8 cellular contexts compared by ENCODE assay signal in genomic region chr1:151327903-151328674, GRCh38. TPM values are rescaled to one million over a fixed set of nuclear protein-coding genes. Genes with fewer than 3 reads are reported as not detected.
DNase-seq lines count a peak whose midpoint lies in the region; ATAC-seq, FAIRE-seq and TF ChIP-seq lines count a peak whose summit lies in the region.

No MANE protein-coding gene starts in this region.

- TF ChIP-seq CTCF in HCT116 (IDR thresholded peaks at IDR 0.05 in 2 of 3, conservative IDR thresholded peaks at IDR 0.05 in 1 of 3; ENCODE audit: borderline replicate concordance in 1 of 3, insufficient read depth in 1 of 3, low read depth in 2 of 3, low read length in 2 of 3) (no peak), RWPE2 (IDR thresholded peaks at IDR 0.05; ENCODE audit: poor library complexity, severe bottlenecking) (no peak), endothelial cell of umbilical vein (IDR thresholded peaks at IDR 0.05; ENCODE audit: extremely low read depth in 1 of 2, insufficient read depth in 1 of 2, low read depth in 1 of 2, low read length in 2 of 2) (no peak)

- dilution Hi-C loops in endothelial cell of umbilical vein (cut with MboI; ENCODE audit: extremely low pct_ligation_motif_present, low sequenced_read_pairs) = no loop called here

- no peaks in the 10 kb centered on the region for H3K9me3 ChIP-seq in HCT116 (ENCODE audit: control insufficient read depth in 1 of 2, insufficient read depth in 1 of 2, low read depth in 1 of 2, low read length in 2 of 2)
- no peaks in the 10 kb centered on the region for H3K9me3 ChIP-seq in RWPE2 (ENCODE audit: severe bottlenecking)
- no peaks in the 10 kb centered on the region for H3K9me3 ChIP-seq in endothelial cell of umbilical vein (replicated peaks; ENCODE audit: control insufficient read depth, insufficient read depth, low read length)

- H3K27ac ChIP-seq in HCT116 (ENCODE audit: low read depth, low read length) = peak overlapping the region; percentile 80
- H3K27ac ChIP-seq in RWPE2 (ENCODE audit: poor library complexity, severe bottlenecking) = peak overlapping the region; percentile 58
- peak overlapping the region; percentile 36 for H3K27ac ChIP-seq in endothelial cell of umbilical vein (ENCODE audit: insufficient read depth, low read depth, low read length)

- intact Hi-C loops in HCT116 (cut with micrococcal nuclease) (loop anchor here (5.0 kb wide), 1 partner anchor 131 kb away; the partner anchor contains the start of gene PIP5K1A), endothelial cell of umbilical vein (cut with micrococcal nuclease) (loop anchor here (1.0 to 5.0 kb wide), 5 partner anchors 13 to 131 kb away; partner anchors contain the start of gene PIP5K1A)

- peaks cover 14% of the 10 kb centered on the region for H3K79me2 ChIP-seq in HCT116 (ENCODE audit: insufficient read depth, low read length)
- peaks cover 26% of the 10 kb centered on the region for H3K79me2 ChIP-seq in endothelial cell of umbilical vein (ENCODE audit: control insufficient read depth, insufficient read depth, low read length)

- H3K4me1 ChIP-seq in HCT116 (ENCODE audit: control insufficient read depth in 1 of 2, insufficient read depth in 2 of 2, low read length in 2 of 2) = peaks cover 12 to 24% of the 10 kb centered on the region in 2 experiments
- peaks cover 10% of the 10 kb centered on the region for H3K4me1 ChIP-seq in RWPE2 (ENCODE audit: insufficient read depth, poor library complexity, severe bottlenecking)
- peaks cover 22% of the 10 kb centered on the region for H3K4me1 ChIP-seq in endothelial cell of umbilical vein (ENCODE audit: control insufficient read depth, extremely low read depth, insufficient read depth, low read length)

- no peaks in the 10 kb centered on the region for H3K9me3 Mint-ChIP-seq in naive thymus-derived CD8-positive, alpha-beta T cell

- no peaks in the 10 kb centered on the region for H3K27me3 Mint-ChIP-seq in naive thymus-derived CD8-positive, alpha-beta T cell

- FAIRE-seq in endothelial cell of umbilical vein (lab: Jason Lieb, UNC) (no peak), HTR-8/SVneo (lab: Jason Lieb, UNC) (no peak)

- ATAC-seq in HCT116 (peak; percentile 19), RWPE2 (ENCODE audit: low read depth) (peak; percentile 35)
- ATAC-seq in naive thymus-derived CD8-positive, alpha-beta T cell = peak; percentile 1 to 19

- H3K27ac Mint-ChIP-seq in naive thymus-derived CD8-positive, alpha-beta T cell = peak overlapping the region; percentile 94 to 100 (median 98)

- H3K4me3 Mint-ChIP-seq in naive thymus-derived CD8-positive, alpha-beta T cell = peak overlapping the region; percentile 93 to 99 (median 97)

- TSS peak; percentile 91 for BruUV-seq in HCT116 (replicated peaks; lab: Mats Ljungman, UMichigan)
- TSS peak; percentile 70 for BruUV-seq in endothelial cell of umbilical vein (replicated peaks; lab: Mats Ljungman, UMichigan)

- no peaks in the 10 kb centered on the region for H3K9me1 ChIP-seq in endothelial cell of umbilical vein (replicated peaks; ENCODE audit: control insufficient read depth, extremely low read depth, insufficient read depth, low read length)

- H3K9me2 ChIP-seq in HCT116 (ENCODE audit: insufficient read depth) = no peaks in the 10 kb centered on the region

- peak overlapping the region; percentile 90 for H2AFZ ChIP-seq in HCT116 (ENCODE audit: low read depth, low read length, poor library complexity, severe bottlenecking)
- peak overlapping the region; percentile 83 for H2AFZ ChIP-seq in endothelial cell of umbilical vein (ENCODE audit: low read depth, low read length)

- DNase-seq in HCT116 (ENCODE audit: low read depth, low spot score) (no peak), RWPE2 (ENCODE audit: low spot score) (no peak), endothelial cell of umbilical vein (ENCODE audit: low read depth, low spot score) (no peak), NCI-H1048 (lab: John Stamatoyannopoulos, UW) (no peak), HTR-8/SVneo (ENCODE audit: insufficient read length, low spot score) (no peak)
- no peak for DNase-seq in naive thymus-derived CD8-positive, alpha-beta T cell
- no peak for DNase-seq in effector CD4-positive, alpha-beta T cell

- H3K36me3 Mint-ChIP-seq in naive thymus-derived CD8-positive, alpha-beta T cell = peaks cover 0 to 31% (median 7%) of the 10 kb centered on the region in 3 donors

- TF ChIP-seq POLR2A in HCT116 (IDR thresholded peaks at IDR 0.05; ENCODE audit: borderline replicate concordance, extremely low read depth, insufficient read depth, insufficient read length) (no peak), endothelial cell of umbilical vein (IDR thresholded peaks at IDR 0.05; ENCODE audit: low read depth, low read length) (no peak)

- no peaks in the 10 kb centered on the region; a peak in 1 of 4 replicates for H3K36me3 ChIP-seq in HCT116 (ENCODE audit: control insufficient read depth in 1 of 2, insufficient read depth in 2 of 2, low read length in 2 of 2)
- H3K36me3 ChIP-seq in RWPE2 (ENCODE audit: low read depth) = peaks cover 19% of the 10 kb centered on the region
- peaks cover 0 to 3% of the 10 kb centered on the region in 2 experiments for H3K36me3 ChIP-seq in endothelial cell of umbilical vein (ENCODE audit: control insufficient read depth in 2 of 2, extremely low read depth in 1 of 2, insufficient read depth in 2 of 2, low read length in 2 of 2)

- RAD21 ChIA-PET in HCT116 (lab: Charles Lee; ENCODE audit: low non-redundant PET in 1 of 2, low total read pairs in 2 of 2, uncharacterized antibody in 2 of 2, unreplicated experiment in 2 of 2) = interaction anchor here in 1 of 2 experiments (1.3 kb wide), 1 partner anchor 27 kb away, joined by 4 read pairs; no protein-coding TSS in a partner anchor

- H3K4me2 ChIP-seq in HCT116 (ENCODE audit: low read length) = peak overlapping the region; percentile 96
- H3K4me2 ChIP-seq in endothelial cell of umbilical vein (ENCODE audit: insufficient read depth, low read length) = peak overlapping the region; percentile 35

- H3K27me3 ChIP-seq in HCT116 (ENCODE audit: insufficient read depth, low read length) (no peaks in the 10 kb centered on the region), RWPE2 (ENCODE audit: insufficient read depth, poor library complexity, severe bottlenecking) (no peaks in the 10 kb centered on the region), endothelial cell of umbilical vein (ENCODE audit: control insufficient read depth in 2 of 2, insufficient read depth in 2 of 2, low read length in 2 of 2) (no peaks in the 10 kb centered on the region)

- H3K4me3 ChIP-seq in GM08714 (ENCODE audit: low read length) (peak overlapping the region; percentile 98), HCT116 (replicated peaks in 1 of 2; ENCODE audit: low read depth in 1 of 2, low read length in 2 of 2) (peak overlapping the region; percentile 80 to 82), RWPE2 (ENCODE audit: severe bottlenecking) (peak overlapping the region; percentile 75), endothelial cell of umbilical vein (replicated peaks in 1 of 3; ENCODE audit: insufficient read depth in 1 of 3, low read depth in 1 of 3, low read length in 3 of 3) (peak overlapping the region; percentile 0 to 86 (median 38))

- peaks cover 21 to 42% (median 39%) of the 10 kb centered on the region in 4 donors for H3K4me1 Mint-ChIP-seq in naive thymus-derived CD8-positive, alpha-beta T cell

- TF ChIP-seq RAD21 in HCT116 (IDR thresholded peaks at IDR 0.05; ENCODE audit: low read depth) = no peak

- POLR2A ChIA-PET in HCT116 (lab: Charles Lee) = interaction anchor here (0.5 to 2.3 kb wide), 8 partner anchors 8 to 71 kb away, joined by 3 to 18 read pairs (median 6); partner anchors contain the start of genes PSMB4 and ZNF687
- POLR2A ChIA-PET in endothelial cell of umbilical vein (lab: Charles Lee) = interaction anchor here (1.0 to 1.8 kb wide), 6 partner anchors 8 to 213 kb away, joined by 3 to 11 read pairs (median 3); partner anchors contain the start of gene ZNF687
- POLR2A ChIA-PET in naive thymus-derived CD8-positive, alpha-beta T cell (lab: Charles Lee) = interaction anchor here (1.0 to 2.2 kb wide), 10 partner anchors 10 to 171 kb away, joined by 3 to 17 read pairs (median 8); partner anchors contain the start of genes PSMB4, RFX5, TNFAIP8L2 and VPS72

- H3K9ac ChIP-seq in HCT116 (ENCODE audit: low read length) (peak overlapping the region; percentile 73), endothelial cell of umbilical vein (replicated peaks; ENCODE audit: extremely low read depth, insufficient read depth, low read length) (peak overlapping the region; percentile 97)

- CTCF ChIA-PET in HCT116 (lab: Charles Lee) (interaction anchor here (0.6 to 5.2 kb wide), 6 partner anchors 12 to 69 kb away, joined by 3 to 26 read pairs (median 6); partner anchors contain the start of gene ZNF687), endothelial cell of umbilical vein (lab: Charles Lee) (interaction anchor here (1.3 to 5.9 kb wide), 7 partner anchors 11 to 90 kb away, joined by 3 to 103 read pairs (median 7); no protein-coding TSS in a partner anchor)

- H4K20me1 ChIP-seq in HCT116 (ENCODE audit: insufficient read depth) = no peaks in the 10 kb centered on the region
- H4K20me1 ChIP-seq in endothelial cell of umbilical vein (replicated peaks; ENCODE audit: control insufficient read depth, extremely low read depth, insufficient read depth, low read length) = no peaks in the 10 kb centered on the region

RNA-seq across cellular contexts. Expression of gene PI4KB, which starts 0.9 kb away (rescaled TPM):
- total RNA-seq in HCT116 (2021; ENCODE audit: unreplicated experiment) (45.1 TPM), endothelial cell of umbilical vein (58.3 and 60.9 TPM in 2 replicates)
- polyA plus RNA-seq in HCT116 (2012) = 48.1 and 48.4 TPM in 2 replicates
- 63.3 and 67.8 TPM in 2 replicates for polyA plus RNA-seq in endothelial cell of umbilical vein
- 66.0 and 68.4 TPM in 2 replicates for polyA plus RNA-seq in endothelial cell of umbilical vein (2011; cell fraction: cytosol; rRNA removed)
- polyA plus RNA-seq in endothelial cell of umbilical vein (2011; cell fraction: nucleus; rRNA removed) = 102 and 122 TPM in 2 replicates
- 34.7 and 42.7 TPM in 2 replicates for polyA plus RNA-seq in endothelial cell of umbilical vein (2012)
- polyA minus RNA-seq in endothelial cell of umbilical vein = 119 and 150 TPM in 2 replicates
- 52.6 TPM for polyA minus RNA-seq in endothelial cell of umbilical vein (2011; cell fraction: cytosol; rRNA and poly(A)+ RNA removed)
- 58.8 and 87.6 TPM in 2 replicates for polyA minus RNA-seq in endothelial cell of umbilical vein (2011; cell fraction: nucleus; rRNA and poly(A)+ RNA removed)
- 10 to 100 TPM; 91.8 to 96.6 TPM for total RNA-seq in naive thymus-derived CD8-positive, alpha-beta T cell
- 10 to 100 TPM; 42.4 to 63.3 (median 52.3) TPM for polyA plus RNA-seq in naive thymus-derived CD8-positive, alpha-beta T cell

RNA-seq across cellular contexts. Expression of gene RFX5, which starts 19.0 kb away (rescaled TPM):
- total RNA-seq in HCT116 (2021; ENCODE audit: unreplicated experiment) (52.7 TPM), endothelial cell of umbilical vein (46.3 and 52.8 TPM in 2 replicates)
- polyA plus RNA-seq in HCT116 (2012) = 23.2 and 24.2 TPM in 2 replicates
- 18.9 and 23.5 TPM in 2 replicates for polyA plus RNA-seq in endothelial cell of umbilical vein
- 24.3 and 24.7 TPM in 2 replicates for polyA plus RNA-seq in endothelial cell of umbilical vein (2011; cell fraction: cytosol; rRNA removed)
- polyA plus RNA-seq in endothelial cell of umbilical vein (2011; cell fraction: nucleus; rRNA removed) = 106 and 107 TPM in 2 replicates
- 33.1 and 35.5 TPM in 2 replicates for polyA plus RNA-seq in endothelial cell of umbilical vein (2012)
- polyA minus RNA-seq in endothelial cell of umbilical vein = 49.6 and 85.6 TPM in 2 replicates
- polyA minus RNA-seq in endothelial cell of umbilical vein (2011; cell fraction: cytosol; rRNA and poly(A)+ RNA removed) = 60.8 TPM
- polyA minus RNA-seq in endothelial cell of umbilical vein (2011; cell fraction: nucleus; rRNA and poly(A)+ RNA removed) = 22.9 and 23.0 TPM in 2 replicates
- 10 to 100 TPM; 64.5 to 68.3 TPM for total RNA-seq in naive thymus-derived CD8-positive, alpha-beta T cell
- polyA plus RNA-seq in naive thymus-derived CD8-positive, alpha-beta T cell = 10 to 100 TPM; 22.8 to 38.8 (median 23.9) TPM

RNA-seq across cellular contexts. Expression of gene SELENBP1, which starts 44.4 kb away (rescaled TPM):
- total RNA-seq in HCT116 (2021; ENCODE audit: unreplicated experiment) (0.42 TPM), endothelial cell of umbilical vein (12.4 and 18.0 TPM in 2 replicates)
- polyA plus RNA-seq in HCT116 (2012) = not detected in 2 replicates
- 37.3 and 40.6 TPM in 2 replicates for polyA plus RNA-seq in endothelial cell of umbilical vein
- polyA plus RNA-seq in endothelial cell of umbilical vein (2011; cell fraction: cytosol; rRNA removed) = 25.7 and 28.0 TPM in 2 replicates
- polyA plus RNA-seq in endothelial cell of umbilical vein (2011; cell fraction: nucleus; rRNA removed) = 73.3 and 91.2 TPM in 2 replicates
- polyA plus RNA-seq in endothelial cell of umbilical vein (2012) = 12.8 and 24.9 TPM in 2 replicates
- polyA minus RNA-seq in endothelial cell of umbilical vein = 23.4 and 26.0 TPM in 2 replicates
- polyA minus RNA-seq in endothelial cell of umbilical vein (2011; cell fraction: cytosol; rRNA and poly(A)+ RNA removed) = 26.1 TPM
- 9.0 and 13.2 TPM in 2 replicates for polyA minus RNA-seq in endothelial cell of umbilical vein (2011; cell fraction: nucleus; rRNA and poly(A)+ RNA removed)
- total RNA-seq in naive thymus-derived CD8-positive, alpha-beta T cell = not detected
- not detected for polyA plus RNA-seq in naive thymus-derived CD8-positive, alpha-beta T cell

RNA-seq across cellular contexts. Expression of gene ZNF687, which starts 46.0 kb away (rescaled TPM):
- total RNA-seq in HCT116 (2021; ENCODE audit: unreplicated experiment) = 34.3 TPM
- 26.5 and 28.9 TPM in 2 replicates for polyA plus RNA-seq in HCT116 (2012)
- 15.5 and 17.9 TPM in 2 replicates for total RNA-seq in endothelial cell of umbilical vein
- 20.1 and 30.9 TPM in 2 replicates for polyA plus RNA-seq in endothelial cell of umbilical vein
- 10.6 and 14.9 TPM in 2 replicates for polyA plus RNA-seq in endothelial cell of umbilical vein (2011; cell fraction: cytosol; rRNA removed)
- polyA plus RNA-seq in endothelial cell of umbilical vein (2011; cell fraction: nucleus; rRNA removed) = 28.8 and 31.0 TPM in 2 replicates
- polyA plus RNA-seq in endothelial cell of umbilical vein (2012) = 7.5 and 9.4 TPM in 2 replicates
- 25.4 and 44.7 TPM in 2 replicates for polyA minus RNA-seq in endothelial cell of umbilical vein
- polyA minus RNA-seq in endothelial cell of umbilical vein (2011; cell fraction: cytosol; rRNA and poly(A)+ RNA removed) = 35.7 TPM
- 25.9 and 33.8 TPM in 2 replicates for polyA minus RNA-seq in endothelial cell of umbilical vein (2011; cell fraction: nucleus; rRNA and poly(A)+ RNA removed)
- 10 to 100 TPM; 34.6 to 37.2 TPM for total RNA-seq in naive thymus-derived CD8-positive, alpha-beta T cell
- polyA plus RNA-seq in naive thymus-derived CD8-positive, alpha-beta T cell = 1 to 10 TPM in 1 of 3 donors, under 1 TPM in 2; 0.56 to 1.1 (median 0.96) TPM

Comparison
In these comparisons a context has a peak if more than half of its experiments do, and no peak if none do; other contexts are left out.
1. H3K4me3 ChIP-seq: peak in every context shown above with its lines; median percentile 98 in GM08714; 81 in HCT116; 75 in RWPE2; 38 in endothelial cell of umbilical vein.